ENCODE assay signal across 1 cellular context in the genomic region with DNA sequence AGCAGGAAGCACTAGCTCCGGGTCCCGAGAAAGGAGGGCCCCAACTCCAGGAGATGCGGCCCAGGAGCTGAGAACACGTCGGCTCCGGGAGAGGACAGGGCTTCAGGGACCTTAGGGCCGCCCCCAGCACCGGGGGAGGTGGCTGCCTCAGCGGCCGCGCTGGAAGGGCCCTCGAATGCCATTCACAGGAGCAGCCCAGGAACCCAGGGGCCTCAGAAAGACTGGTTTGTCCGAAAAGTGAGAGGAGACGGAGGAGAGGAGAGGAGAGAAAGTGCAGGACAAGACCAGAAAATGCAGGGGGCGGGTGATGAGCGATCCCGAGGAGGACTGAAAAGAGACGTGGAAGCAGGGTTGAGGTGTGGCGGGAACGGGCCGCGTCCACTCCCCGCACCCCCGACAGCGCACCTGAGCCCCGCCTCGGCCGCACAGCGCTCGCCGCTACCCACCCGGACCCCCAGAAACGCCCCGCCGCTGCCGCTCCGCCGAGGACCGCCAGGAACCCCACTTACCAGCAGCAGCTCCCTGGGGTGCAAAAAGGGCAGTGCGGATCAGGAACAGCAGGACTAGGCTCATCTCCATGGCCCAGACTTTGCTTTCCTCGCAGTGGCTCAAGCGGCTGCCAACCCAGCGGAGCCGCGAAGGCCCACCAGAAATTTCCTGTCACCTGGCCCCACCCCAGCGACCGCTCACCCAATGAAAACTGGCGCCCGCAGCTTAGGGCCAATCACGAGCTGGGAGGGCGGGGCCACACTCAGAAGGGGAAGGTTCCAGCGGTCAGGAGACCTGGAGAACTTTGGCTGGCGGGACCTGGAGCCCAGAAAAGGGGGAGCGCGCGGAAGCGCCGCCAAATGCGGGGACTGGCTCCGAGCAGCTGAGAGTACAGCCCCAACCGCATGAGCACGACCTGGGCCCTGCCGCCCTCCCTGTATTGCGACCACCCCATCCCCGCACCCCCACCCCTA.
TF ChIP-seq lines count a peak whose summit lies in the region.

No MANE protein-coding gene starts in this region.

TF ChIP-seq in HepG2, 621 proteins besides CTCF, POLR2A, EP300 and RAD21 (continued from another document and continues in another):
- no peak for TF ChIP-seq ZHX2 (IDR thresholded peaks at IDR 0.05; ENCODE audit: low read depth)
- no peak for TF ChIP-seq ZHX2 (CRISPR knock-in tag; IDR thresholded peaks at IDR 0.05; ENCODE audit: borderline replicate concordance)
- TF ChIP-seq MXD1 (CRISPR knock-in tag; IDR thresholded peaks at IDR 0.05), result peak; percentile 70
- 0 out of 2 replicates have a peak, but pooled peaks have one; percentile 77 for TF ChIP-seq ZNF512B (CRISPR knock-in tag; IDR thresholded peaks at IDR 0.05; ENCODE audit: borderline replicate concordance)
- no peak; the same call in 1 of the 2 replicates for TF ChIP-seq HDAC1 (CRISPR knock-in tag; IDR thresholded peaks at IDR 0.05)
- TF ChIP-seq ZNF737 (CRISPR knock-in tag; IDR thresholded peaks at IDR 0.05; ENCODE audit: borderline replicate concordance), result 0 out of 2 replicates have a peak, but pooled peaks have one; percentile 73
- no peak for TF ChIP-seq MAFK (conservative IDR thresholded peaks at IDR 0.05 in 1 of 2, IDR thresholded peaks at IDR 0.05 in 1 of 2; ENCODE audit: low read length in 2 of 2)
- peak; percentile 22; the same call in 1 of the 2 replicates for TF ChIP-seq HDAC2 (CRISPR knock-in tag; IDR thresholded peaks at IDR 0.05)
- TF ChIP-seq SMAD1 (CRISPR knock-in tag; IDR thresholded peaks at IDR 0.05; ENCODE audit: borderline replicate concordance, low read depth), result 0 out of 2 replicates have a peak, but pooled peaks have one; percentile 42
- TF ChIP-seq ZNF354B (CRISPR knock-in tag; IDR thresholded peaks at IDR 0.05), result peak; percentile 51; the same call in 1 of the 2 replicates
- TF ChIP-seq ZFY (CRISPR knock-in tag; IDR thresholded peaks at IDR 0.05), result peak; percentile 66
- TF ChIP-seq ZNF749 (CRISPR knock-in tag; IDR thresholded peaks at IDR 0.05; ENCODE audit: borderline replicate concordance), result no peak
- TF ChIP-seq ZNF234 (CRISPR knock-in tag; conservative IDR thresholded peaks at IDR 0.05), result no peak
- TF ChIP-seq NFE2L2 (IDR thresholded peaks at IDR 0.05; ENCODE audit: low read length), result no peak
- peak; percentile 10; the same call in 1 of the 2 replicates for TF ChIP-seq RBAK (CRISPR knock-in tag; IDR thresholded peaks at IDR 0.05)
- TF ChIP-seq, protein P1, sequence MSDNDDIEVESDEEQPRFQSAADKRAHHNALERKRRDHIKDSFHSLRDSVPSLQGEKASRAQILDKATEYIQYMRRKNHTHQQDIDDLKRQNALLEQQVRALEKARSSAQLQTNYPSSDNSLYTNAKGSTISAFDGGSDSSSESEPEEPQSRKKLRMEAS (IDR thresholded peaks at IDR 0.05), result peak; percentile 85
- TF ChIP-seq MLX (CRISPR knock-in tag; IDR thresholded peaks at IDR 0.05), result no peak
- TF ChIP-seq ZNF136 (CRISPR knock-in tag; IDR thresholded peaks at IDR 0.05; ENCODE audit: low read depth), result no peak
- TF ChIP-seq ARID2 (CRISPR knock-in tag; IDR thresholded peaks at IDR 0.05; ENCODE audit: borderline replicate concordance), result peak; percentile 76; the same call in 1 of the 2 replicates
- TF ChIP-seq, protein P2, sequence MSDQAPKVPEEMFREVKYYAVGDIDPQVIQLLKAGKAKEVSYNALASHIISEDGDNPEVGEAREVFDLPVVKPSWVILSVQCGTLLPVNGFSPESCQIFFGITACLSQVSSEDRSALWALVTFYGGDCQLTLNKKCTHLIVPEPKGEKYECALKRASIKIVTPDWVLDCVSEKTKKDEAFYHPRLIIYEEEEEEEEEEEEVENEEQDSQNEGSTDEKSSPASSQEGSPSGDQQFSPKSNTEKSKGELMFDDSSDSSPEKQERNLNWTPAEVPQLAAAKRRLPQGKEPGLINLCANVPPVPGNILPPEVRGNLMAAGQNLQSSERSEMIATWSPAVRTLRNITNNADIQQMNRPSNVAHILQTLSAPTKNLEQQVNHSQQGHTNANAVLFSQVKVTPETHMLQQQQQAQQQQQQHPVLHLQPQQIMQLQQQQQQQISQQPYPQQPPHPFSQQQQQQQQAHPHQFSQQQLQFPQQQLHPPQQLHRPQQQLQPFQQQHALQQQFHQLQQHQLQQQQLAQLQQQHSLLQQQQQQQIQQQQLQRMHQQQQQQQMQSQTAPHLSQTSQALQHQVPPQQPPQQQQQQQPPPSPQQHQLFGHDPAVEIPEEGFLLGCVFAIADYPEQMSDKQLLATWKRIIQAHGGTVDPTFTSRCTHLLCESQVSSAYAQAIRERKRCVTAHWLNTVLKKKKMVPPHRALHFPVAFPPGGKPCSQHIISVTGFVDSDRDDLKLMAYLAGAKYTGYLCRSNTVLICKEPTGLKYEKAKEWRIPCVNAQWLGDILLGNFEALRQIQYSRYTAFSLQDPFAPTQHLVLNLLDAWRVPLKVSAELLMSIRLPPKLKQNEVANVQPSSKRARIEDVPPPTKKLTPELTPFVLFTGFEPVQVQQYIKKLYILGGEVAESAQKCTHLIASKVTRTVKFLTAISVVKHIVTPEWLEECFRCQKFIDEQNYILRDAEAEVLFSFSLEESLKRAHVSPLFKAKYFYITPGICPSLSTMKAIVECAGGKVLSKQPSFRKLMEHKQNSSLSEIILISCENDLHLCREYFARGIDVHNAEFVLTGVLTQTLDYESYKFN (CRISPR knock-in tag; conservative IDR thresholded peaks at IDR 0.05), result no peak
- peak; percentile 85 for TF ChIP-seq ZNF564 (CRISPR knock-in tag; IDR thresholded peaks at IDR 0.05)
- TF ChIP-seq ZNF660 (CRISPR knock-in tag; IDR thresholded peaks at IDR 0.05; ENCODE audit: borderline replicate concordance, low read depth), result no peak
- no peak for TF ChIP-seq ESRRA (CRISPR knock-in tag; IDR thresholded peaks at IDR 0.05; ENCODE audit: low read depth)
- peak; percentile 86 for TF ChIP-seq ZNF777 (CRISPR knock-in tag; IDR thresholded peaks at IDR 0.05)
- TF ChIP-seq HIC2 (CRISPR knock-in tag; IDR thresholded peaks at IDR 0.05; ENCODE audit: low read depth), result no peak
- TF ChIP-seq ZBTB4 (CRISPR knock-in tag; IDR thresholded peaks at IDR 0.05; ENCODE audit: borderline replicate concordance), result no peak
- peak; percentile 81; the same call in 1 of the 2 replicates for TF ChIP-seq CAMTA2 (CRISPR knock-in tag; IDR thresholded peaks at IDR 0.05; ENCODE audit: borderline replicate concordance)
- peak; percentile 47; the same call in 1 of the 2 replicates for TF ChIP-seq MEF2D (CRISPR knock-in tag; IDR thresholded peaks at IDR 0.05)
- TF ChIP-seq JUN (CRISPR knock-in tag; IDR thresholded peaks at IDR 0.05), result peak; percentile 57; the same call in 1 of the 2 replicates
